ENCODE assay signal across 7 cellular contexts in genomic region chr2:46650556-46651001, GRCh38. TPM values are rescaled to one million over a fixed set of nuclear protein-coding genes. Genes with fewer than 3 reads are reported as not detected.
A peak's percentile ranks its signal among the peaks of the same experiment; 100 is the strongest.
DNase-seq lines count a peak whose midpoint lies in the region; ATAC-seq, FAIRE-seq and TF ChIP-seq lines count a peak whose summit lies in the region.

No MANE protein-coding gene starts in this region.

- H3K27me3 ChIP-seq in heart right ventricle = no peaks in the 10 kb centered on the region

- TF ChIP-seq CTCF in heart right ventricle (IDR thresholded peaks at IDR 0.05) = peak; percentile 93 to 100 (median 96)

- no peaks in the 10 kb centered on the region for H3K36me3 ChIP-seq in heart right ventricle

- H3K9me3 Mint-ChIP-seq in activated naive CD8-positive, alpha-beta T cell treated with anti-CD3 and anti-CD28 coated beads for 36 hours = no peaks in the 10 kb centered on the region

- peak; percentile 84 for FAIRE-seq in GM18507 (lab: Jason Lieb, UNC)

- 7% methylated on average over 5 of the region's 5 CpGs for WGBS in heart right ventricle, 2 donors

- no peaks in the 10 kb centered on the region for H3K36me3 Mint-ChIP-seq in activated naive CD8-positive, alpha-beta T cell treated with anti-CD3 and anti-CD28 coated beads for 36 hours

- ATAC-seq in heart right ventricle = peak in 7 of 8 donors; percentile 56 to 83 (median 66)
- no peak for ATAC-seq in HG03159 (IDR thresholded peaks at IDR 0.05; ENCODE audit: unreplicated experiment)

- no peak overlapping the region for H3K4me3 Mint-ChIP-seq in activated naive CD8-positive, alpha-beta T cell treated with anti-CD3 and anti-CD28 coated beads for 36 hours

- DNase-seq in GM18507 (ENCODE audit: extremely low spot score, insufficient read length, low read depth) = peak; percentile 29
- peak; percentile 71 for DNase-seq in NCI-H146 (lab: John Stamatoyannopoulos, UW)
- peak; percentile 69 for DNase-seq in SKM-1 (lab: John Stamatoyannopoulos, UW; ENCODE audit: unreplicated experiment)
- DNase-seq in activated naive CD8-positive, alpha-beta T cell treated with anti-CD3 and anti-CD28 coated beads for 36 hours = peak; percentile 43
- peak in 1 of 2 donors; percentile 79 for DNase-seq in heart right ventricle
- DNase-seq in retina = peak; percentile 74

- intact Hi-C loops in heart right ventricle (cut with DNase I) = loop anchor here in 6 of 10 donors (5.0 to 10.0 kb wide), 6 partner anchors 124 to 658 kb away; no protein-coding TSS in a partner anchor

- H3K27ac Mint-ChIP-seq in activated naive CD8-positive, alpha-beta T cell treated with anti-CD3 and anti-CD28 coated beads for 36 hours = no peak overlapping the region

- H3K27me3 Mint-ChIP-seq in activated naive CD8-positive, alpha-beta T cell treated with anti-CD3 and anti-CD28 coated beads for 36 hours = no peaks in the 10 kb centered on the region

- peaks cover 0 to 12% (median 5%) of the 10 kb centered on the region in 9 donors for H3K4me1 ChIP-seq in heart right ventricle

- H3K9me3 ChIP-seq in heart right ventricle = no peaks in the 10 kb centered on the region

- no peak overlapping the region for H3K4me3 ChIP-seq in heart right ventricle

- H3K4me1 Mint-ChIP-seq in activated naive CD8-positive, alpha-beta T cell treated with anti-CD3 and anti-CD28 coated beads for 36 hours = no peaks in the 10 kb centered on the region

- no peak overlapping the region for H3K27ac ChIP-seq in heart right ventricle

RNA-seq across cellular contexts. Expression of gene CRIPT, which starts 33.6 kb away (rescaled TPM):
- total RNA-seq in activated naive CD8-positive, alpha-beta T cell treated with anti-CD3 and anti-CD28 coated beads for 36 hours = 1 to 10 TPM; 7.7 to 8.1 TPM
- 10 to 100 TPM; 18.3 to 22.0 (median 20.2) TPM for total RNA-seq in heart right ventricle
- 10 to 100 TPM; 12.4 to 18.0 TPM for polyA plus RNA-seq in heart right ventricle

RNA-seq across cellular contexts. Expression of gene PIGF, which starts 33.7 kb away (rescaled TPM):
- total RNA-seq in activated naive CD8-positive, alpha-beta T cell treated with anti-CD3 and anti-CD28 coated beads for 36 hours = 10 to 100 TPM; 20.9 TPM
- total RNA-seq in heart right ventricle = 10 to 100 TPM in 6 of 10 donors, 1 to 10 TPM in 4; 7.5 to 13.7 (median 10.1) TPM
- 10 to 100 TPM in 1 of 2 donors, 1 to 10 TPM in 1; 8.3 to 12.3 TPM for polyA plus RNA-seq in heart right ventricle

RNA-seq across cellular contexts. Expression of gene SOCS5, which starts 48.5 kb away (rescaled TPM):
- 1 to 10 TPM; 5.6 to 5.7 TPM for total RNA-seq in activated naive CD8-positive, alpha-beta T cell treated with anti-CD3 and anti-CD28 coated beads for 36 hours
- 10 to 100 TPM; 17.8 to 25.5 (median 20.3) TPM for total RNA-seq in heart right ventricle
- 10 to 100 TPM in 1 of 2 donors, 1 to 10 TPM in 1; 9.4 to 14.2 TPM for polyA plus RNA-seq in heart right ventricle
